8 cellular contexts compared by ENCODE assay signal in genomic region chr20:37095108-37095608, GRCh38. TPM values are rescaled to one million over a fixed set of nuclear protein-coding genes. Genes with fewer than 3 reads are reported as not detected.
DNase-seq lines count a peak whose midpoint lies in the region; ATAC-seq, FAIRE-seq and TF ChIP-seq lines count a peak whose summit lies in the region.

No MANE protein-coding gene starts in this region.

- no peaks in the 10 kb centered on the region for H3K27me3 ChIP-seq in body of pancreas

- ATAC-seq in Right ventricle myocardium inferior (peak; percentile 32), HG03135 (IDR thresholded peaks at IDR 0.05; ENCODE audit: unreplicated experiment) (peak; percentile 23), SK-N-SH treated with all-trans-retinoic acid at 6 μM for 48 hours (peak; percentile 70), body of pancreas (peak; percentile 34)

- no peak for TF ChIP-seq POLR2A in body of pancreas (IDR thresholded peaks at IDR 0.05)

- TF ChIP-seq CTCF in body of pancreas (IDR thresholded peaks at IDR 0.05) (no peak), kidney (IDR thresholded peaks at IDR 0.05; ENCODE audit: borderline replicate concordance, extremely low read depth, insufficient read depth) (no peak)

- H3K36me3 ChIP-seq in body of pancreas (replicated peaks in 1 of 2; ENCODE audit: insufficient read depth in 1 of 2, low read depth in 2 of 2) (no peaks in the 10 kb centered on the region), kidney (ENCODE audit: control insufficient read depth in 1 of 2, insufficient read depth in 2 of 2, low read length in 2 of 2) (no peaks in the 10 kb centered on the region)

- WGBS in body of pancreas, 2 donors = 0 to 1% methylated on average over 16 to 19 of the region's 19 CpGs

- H3K27ac ChIP-seq in body of pancreas = peak overlapping the region in 3 of 4 donors; percentile 51 to 72 (median 71)
- H3K27ac ChIP-seq in kidney (ENCODE audit: low read depth in 2 of 2, low read length in 2 of 2) = no peak overlapping the region

- H3K4me3 ChIP-seq in body of pancreas = peak overlapping the region; percentile 85 to 88
- H3K4me3 ChIP-seq in kidney (ENCODE audit: low read length in 2 of 2) = peak overlapping the region; percentile 79 to 82

- H3K9me3 ChIP-seq in body of pancreas = no peaks in the 10 kb centered on the region
- H3K9me3 ChIP-seq in kidney (ENCODE audit: control insufficient read depth in 1 of 2, low read length in 2 of 2) = no peaks in the 10 kb centered on the region

- H3K4me1 ChIP-seq in body of pancreas (peaks cover 13% of the 10 kb centered on the region), kidney (ENCODE audit: control insufficient read depth in 1 of 2, insufficient read depth in 1 of 2, low read depth in 1 of 2, low read length in 2 of 2) (peaks cover 0 to 6% of the 10 kb centered on the region in 2 donors)

- peak overlapping the region; percentile 66 to 75 for H3K9ac ChIP-seq in kidney (ENCODE audit: low read length in 2 of 2)

- FAIRE-seq in kidney (lab: Jason Lieb, UNC) = no peak

- intact Hi-C loops in Right ventricle myocardium inferior (cut with DNase I) (loop anchor here (10.0 kb wide), 1 partner anchor 80 kb away; the partner anchor contains the start of genes MROH8 and RPN2), cardiac septum (cut with DNase I) (loop anchor here (10.0 kb wide), 1 partner anchor 140 kb away; the partner anchor contains the start of gene SAMHD1), body of pancreas (cut with DNase I) (no loop called here), kidney (cut with DNase I) (no loop called here)

- DNase-seq in Right ventricle myocardium inferior (ENCODE audit: missing footprints) (no peak), cardiac septum (ENCODE audit: low spot score) (no peak), body of pancreas (peak in 2 of 4 donors; percentile 11 to 13), kidney (no peak), amniotic stem cell (lab: John Stamatoyannopoulos, UW) (no peak)
- peak in 2 of 3 experiments; percentile 5 to 31 for DNase-seq in stimulated activated CD4-positive, alpha-beta T cell treated with anti-CD3 and anti-CD28 coated beads, TNF-alpha, amount 100 ng/mL, for 24 hours (ENCODE audit: low read depth in 3 of 3)

TF ChIP-seq in SK-N-SH treated with all-trans-retinoic acid at 6 μM for 48 hours, 23 proteins besides CTCF, POLR2A, EP300 and RAD21:
- TF ChIP-seq CREB5 (CRISPR knock-in tag; IDR thresholded peaks at IDR 0.05; ENCODE audit: low read depth) = no peak
- TF ChIP-seq ZNF70 (CRISPR knock-in tag; IDR thresholded peaks at IDR 0.05) = peak; percentile 66; the same call in 1 of the 2 replicates

RNA-seq across cellular contexts. Expression of gene RBL1, which starts 0.6 kb away (rescaled TPM):
- total RNA-seq in Right ventricle myocardium inferior (5.3 TPM), cardiac septum (2.6 TPM), body of pancreas (10 to 100 TPM in 1 of 2 donors, 1 to 10 TPM in 1; 4.4 to 11.9 TPM), kidney (6.5 TPM)
- 1.3 TPM for polyA plus RNA-seq in kidney (ENCODE audit: insufficient read depth, low read depth, low replicate concordance)

Comparison
In these comparisons a context has a peak if more than half of its experiments do, and no peak if none do; other contexts are left out.
1. DNase-seq: peak in stimulated activated CD4-positive, alpha-beta T cell treated with anti-CD3 and anti-CD28 coated beads, TNF-alpha, amount 100 ng/mL, for 24 hours (2 of 3); none in Right ventricle myocardium inferior (single experiment), cardiac septum (single experiment), kidney (single experiment) and amniotic stem cell (single experiment).
2. H3K27ac ChIP-seq: peak in body of pancreas (3 of 4); none in kidney (0 of 2).
3. intact Hi-C loops: an anchor here in Right ventricle myocardium inferior (10.0 kb wide) and cardiac septum (10.0 kb wide); none called in body of pancreas and kidney.
4. Peak in every context shown above with its lines, with median percentiles within 50 percentile points of each other: ATAC-seq.